In the genomic region with DNA sequence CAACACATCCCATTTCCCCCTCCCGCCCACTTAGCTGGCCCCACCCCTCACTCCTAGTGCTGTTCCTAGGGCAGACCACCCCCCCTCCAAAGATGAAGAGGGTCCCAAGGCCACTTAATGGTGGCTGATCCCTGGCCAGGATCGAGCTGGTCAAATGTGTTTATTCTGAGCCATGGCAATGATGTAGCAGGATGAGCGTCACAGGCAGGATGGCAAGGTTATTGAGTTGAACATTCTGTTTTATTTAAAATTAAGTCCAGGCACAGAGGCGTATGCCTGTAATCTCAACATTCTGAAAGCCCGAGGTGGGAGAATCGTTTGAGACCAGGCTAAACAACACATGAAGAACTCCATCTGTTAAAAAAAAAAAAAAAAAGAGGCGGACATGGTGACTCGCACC, we compare ENCODE assay signal across 32 cellular contexts. TPM values are rescaled to one million over a fixed set of nuclear protein-coding genes. Genes with fewer than 3 reads are reported as not detected.
"Had no signal": no experiment of that assay in that cellular context is flagged by ENCODE, and none has a peak within 500 bp of the region (broad histone marks: within the 10 kb centered on the region; RNA-seq: fewer than 3 reads in every experiment).

No MANE protein-coding gene starts in this region.

- H3K4me3 ChIP-seq: gastroesophageal sphincter, heart left ventricle, right atrium auricular region, testis, uterus had no signal

- H3K27me3 ChIP-seq: right atrium auricular region, testis, uterus had no signal

- H3K36me3 Mint-ChIP-seq: activated naive CD4-positive, alpha-beta T cell treated with anti-CD3 and anti-CD28 coated beads, Interleukin-2, amount 50 U/mL, for 24 hours; immature natural killer cell; mesothelial cell of epicardium; naive B cell had no signal

- H2AFZ ChIP-seq: parathyroid adenoma had no signal

- H3K27ac ChIP-seq: epithelial cell of prostate, heart left ventricle, right atrium auricular region, uterus, VCaP had no signal

- DNase-seq: activated CD4-positive, alpha-beta T cell treated with anti-CD3 and anti-CD28 coated beads for 48 hours; activated CD4-positive, alpha-beta T cell treated with anti-CD3 and anti-CD28 coated beads, Interleukin-2, amount 50 U/mL, for 48 hours; activated CD8-positive, alpha-beta memory T cell treated with anti-CD3 and anti-CD28 coated beads, Interleukin-2, amount 50 U/mL, for 48 hours; activated naive CD8-positive, alpha-beta T cell treated with anti-CD3 and anti-CD28 coated beads, Interleukin-2, amount 50 U/mL, for 24 hours; activated T-cell treated with anti-CD3 and anti-CD28 coated beads, Interleukin-2, amount 50 U/mL, for 4 hours; amygdala; caudate nucleus; heart left ventricle; hypothalamus; immature natural killer cell; kidney; left colon; mammary epithelial cell; naive B cell; nephron progenitor cell; nucleus accumbens; stimulated activated CD4-positive, alpha-beta T cell treated with anti-CD3 and anti-CD28 coated beads, Interleukin-2, amount 100 ng/mL, for 48 hours; stimulated activated naive CD4-positive, alpha-beta T cell treated with Interleukin-2 at 50 U/mL for 16 hours; testis; trophoblast cell; uterus had no signal

- H3K4me3 Mint-ChIP-seq: activated naive CD4-positive, alpha-beta T cell treated with anti-CD3 and anti-CD28 coated beads, Interleukin-2, amount 50 U/mL, for 24 hours; activated naive CD8-positive, alpha-beta T cell treated with anti-CD3 and anti-CD28 coated beads, Interleukin-2, amount 50 U/mL, for 24 hours; activated T-cell treated with anti-CD3 and anti-CD28 coated beads, Interleukin-2, amount 50 U/mL, for 4 hours; immature natural killer cell; mesothelial cell of epicardium; naive B cell; nephron progenitor cell had no signal

- H3K36me3 ChIP-seq: heart left ventricle, right atrium auricular region, uterus had no signal

- H3K27ac Mint-ChIP-seq: activated naive CD4-positive, alpha-beta T cell treated with anti-CD3 and anti-CD28 coated beads, Interleukin-2, amount 50 U/mL, for 24 hours; activated naive CD8-positive, alpha-beta T cell treated with anti-CD3 and anti-CD28 coated beads, Interleukin-2, amount 50 U/mL, for 24 hours; activated T-helper 2 cell treated with anti-CD3 and anti-CD28 coated beads, Interferon-gamma antibody, Interleukin-2, Interleukin-4, amounts not matched to agents 10 μg/mL and 5 μg/mL and 100 μg/mL, durations not matched to agents 14 hours and 24 hours and 36 hours; immature natural killer cell; mesothelial cell of epicardium; naive B cell; nephron progenitor cell had no signal

- H3K9me3 Mint-ChIP-seq: activated naive CD4-positive, alpha-beta T cell treated with anti-CD3 and anti-CD28 coated beads, Interleukin-2, amount 50 U/mL, for 24 hours; activated naive CD8-positive, alpha-beta T cell treated with anti-CD3 and anti-CD28 coated beads, Interleukin-2, amount 50 U/mL, for 24 hours; activated T-cell treated with anti-CD3 and anti-CD28 coated beads, Interleukin-2, amount 50 U/mL, for 4 hours; activated T-helper 2 cell treated with anti-CD3 and anti-CD28 coated beads, Interferon-gamma antibody, Interleukin-2, Interleukin-4, amounts not matched to agents 10 μg/mL and 5 μg/mL and 100 μg/mL, durations not matched to agents 14 hours and 24 hours and 36 hours; immature natural killer cell; mesothelial cell of epicardium; naive B cell; nephron progenitor cell had no signal

- H3K4me1 Mint-ChIP-seq: activated naive CD4-positive, alpha-beta T cell treated with anti-CD3 and anti-CD28 coated beads, Interleukin-2, amount 50 U/mL, for 24 hours; activated naive CD8-positive, alpha-beta T cell treated with anti-CD3 and anti-CD28 coated beads, Interleukin-2, amount 50 U/mL, for 24 hours; immature natural killer cell; naive B cell had no signal

- ATAC-seq: activated CD4-positive, CD25-positive, alpha-beta regulatory T cell treated with anti-CD3 and anti-CD28 coated beads, Interleukin-2, amount 50 U/mL, for 24 hours; activated naive CD8-positive, alpha-beta T cell treated with anti-CD3 and anti-CD28 coated beads, Interleukin-2, amount 50 U/mL, for 24 hours; activated T-cell treated with anti-CD3 and anti-CD28 coated beads, Interleukin-2, amount 50 U/mL, for 4 hours; gastroesophageal sphincter; heart left ventricle; left colon had no signal

- H3K9me3 ChIP-seq: gastroesophageal sphincter, heart left ventricle, right atrium auricular region, testis, uterus had no signal

- H3K9ac ChIP-seq: parathyroid adenoma had no signal

RNA-seq across cellular contexts. Expression of gene ZNF423, which starts 12.2 kb away (rescaled TPM):
- total RNA-seq: activated CD8-positive, alpha-beta memory T cell treated with anti-CD3 and anti-CD28 coated beads for 36 hours; activated T-helper 2 cell treated with anti-CD3 and anti-CD28 coated beads, Interferon-gamma antibody, Interleukin-2, Interleukin-4, amounts not matched to agents 10 μg/mL and 5 μg/mL and 100 μg/mL, durations not matched to agents 14 hours and 24 hours and 36 hours; T-helper 1 cell treated with Interleukin-12 subunit alpha and Interleukin-12 subunit beta and Interleukin-4 antibody, amounts not matched to agents 30 ng/mL and 1 ng/mL, for 36 hours had no signal
